ENCODE assay signal across 25 cellular contexts in the genomic region with DNA sequence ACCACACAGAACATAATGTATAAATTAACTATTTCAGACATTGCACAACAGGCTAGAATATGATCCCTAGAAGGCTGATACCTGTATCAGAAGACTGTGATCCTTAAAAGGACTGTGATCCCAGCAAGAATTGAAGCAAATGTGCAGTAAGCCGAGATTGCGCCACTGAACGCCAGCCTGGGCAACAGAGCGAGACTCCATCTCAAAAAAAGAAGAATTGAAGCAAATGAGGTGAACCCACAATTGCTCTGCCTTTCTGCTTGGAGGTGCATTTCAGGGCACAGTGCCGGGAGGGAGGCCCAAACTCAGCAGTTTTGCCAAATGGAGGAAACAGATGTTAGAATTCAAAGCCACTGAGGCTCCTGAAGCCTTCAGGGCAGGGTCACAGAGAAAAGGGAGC.
DNase-seq lines count a peak whose midpoint lies in the region; ATAC-seq, FAIRE-seq and TF ChIP-seq lines count a peak whose summit lies in the region.
"Had no signal": no experiment of that assay in that cellular context is flagged by ENCODE, and none has a peak within 500 bp of the region (broad histone marks: within the 10 kb centered on the region; RNA-seq: fewer than 3 reads in every experiment).

No MANE protein-coding gene starts in this region.

- FAIRE-seq in HepG2 (lab: Jason Lieb, UNC) (no peak), GM12892 (lab: Jason Lieb, UNC) (no peak)
- FAIRE-seq: A549, GM18507, H54 had no signal

- H3K36me3 ChIP-seq in HepG2 (replicated peaks in 1 of 2; ENCODE audit: control insufficient read depth in 1 of 2, insufficient read depth in 2 of 2, low read length in 2 of 2) (no peaks in the 10 kb centered on the region), right lobe of liver (no peaks in the 10 kb centered on the region), Karpas-422 (ENCODE audit: insufficient read depth, low read length) (no peaks in the 10 kb centered on the region), neural progenitor cell (no peaks in the 10 kb centered on the region)
- H3K36me3 ChIP-seq: BE2C; BLaER1 treated with 17β-estradiol and CSF1 and Interleukin-3, amounts not matched to agents 10 nM and 100 nM; HAP-1 had no signal

- in situ Hi-C loops in HepG2 (cut with HindIII; ENCODE audit: extremely low pct_ligation_motif_present, low pct_unique_long_range_greater_than_20kb), result no loop called here

- POLR2A ChIA-PET in HepG2 (lab: Yijun Ruan, JAX), result no interaction called here

- H3K36me3 Mint-ChIP-seq in neural progenitor cell, result no peaks in the 10 kb centered on the region
- H3K36me3 Mint-ChIP-seq: CD14-positive monocyte had no signal

- no peak overlapping the region for H3K4me3 Mint-ChIP-seq in neural progenitor cell
- H3K4me3 Mint-ChIP-seq: CD14-positive monocyte; CD4-positive, alpha-beta T cell; HFFc6 had no signal

- H3K9me3 ChIP-seq in HepG2 (ENCODE audit: low read length) (no peaks in the 10 kb centered on the region), right lobe of liver (no peaks in the 10 kb centered on the region), Karpas-422 (ENCODE audit: low read length) (no peaks in the 10 kb centered on the region), neural progenitor cell (ENCODE audit: low read depth) (no peaks in the 10 kb centered on the region)
- H3K9me3 ChIP-seq: A549; BE2C; BLaER1 treated with 17β-estradiol and CSF1 and Interleukin-3, amounts not matched to agents 10 nM and 100 nM; HAP-1 had no signal

- H3K27ac ChIP-seq in HepG2 (ENCODE audit: extremely low read length, insufficient read depth, low read length), result no peak overlapping the region
- H3K27ac ChIP-seq in right lobe of liver, result no peak overlapping the region
- H3K27ac ChIP-seq in Karpas-422 (ENCODE audit: low read length), result no peak overlapping the region
- H3K27ac ChIP-seq in neural progenitor cell, result no peak overlapping the region
- H3K27ac ChIP-seq: A549; BLaER1 treated with 17β-estradiol and CSF1 and Interleukin-3, amounts not matched to agents 10 nM and 100 nM had no signal

- H3K4me1 ChIP-seq in HepG2 (ENCODE audit: insufficient read depth, low read length) (no peaks in the 10 kb centered on the region), right lobe of liver (no peaks in the 10 kb centered on the region), Karpas-422 (ENCODE audit: low read length) (peaks cover 18% of the 10 kb centered on the region), neural progenitor cell (no peaks in the 10 kb centered on the region)
- H3K4me1 ChIP-seq: A549; BE2C; BLaER1 treated with 17β-estradiol and CSF1 and Interleukin-3, amounts not matched to agents 10 nM and 100 nM; HAP-1 had no signal

- H3K4me2 ChIP-seq in HepG2 (ENCODE audit: low read depth, low read length), result no peak overlapping the region
- H3K4me2 ChIP-seq in Karpas-422 (ENCODE audit: low read depth, low read length, poor library complexity, severe bottlenecking), result no peak overlapping the region
- no peak overlapping the region for H3K4me2 ChIP-seq in neural progenitor cell
- H3K4me2 ChIP-seq: A549 had no signal

- WGBS in HepG2 (ENCODE audit: low lambda C conversion rate), result 36% methylated on average over 5 of the region's 5 CpGs
- WGBS in right lobe of liver (ENCODE audit: insufficient coverage, low coverage, low lambda C conversion rate, missing lambda C conversion rate), result 71% methylated on average over 4 of the region's 5 CpGs

- peaks cover 5% of the 10 kb centered on the region for H3K4me1 Mint-ChIP-seq in neural progenitor cell
- H3K4me1 Mint-ChIP-seq: CD14-positive monocyte had no signal

- no peak for TF ChIP-seq RAD21 in HepG2 (CRISPR knock-in tag; IDR thresholded peaks at IDR 0.05)

- TF ChIP-seq CTCF in HepG2 (CRISPR knock-in tag; IDR thresholded peaks at IDR 0.05) (no peak), right lobe of liver (IDR thresholded peaks at IDR 0.05) (no peak), neural progenitor cell (IDR thresholded peaks at IDR 0.05) (no peak)

- H2AFZ ChIP-seq in HepG2 (ENCODE audit: low read length) (no peak overlapping the region), Karpas-422 (ENCODE audit: low read length) (peak overlapping the region; percentile 32; the same call in 1 of the 2 replicates), neural progenitor cell (replicated peaks) (peak overlapping the region; percentile 54)

- CTCF ChIA-PET in HepG2 (lab: Yijun Ruan, JAX; ENCODE audit: low intra/inter-chr PET ratio, low total read pairs), result no interaction called here

- no peaks in the 10 kb centered on the region for H3K9me2 ChIP-seq in Karpas-422 (replicated peaks; ENCODE audit: insufficient read depth, low read length)

- no TSS peak for BruUV-seq in HepG2 (replicated peaks; lab: Mats Ljungman, UMichigan)

- TF ChIP-seq EP300 in HepG2 (IDR thresholded peaks at IDR 0.05; ENCODE audit: low read depth in 2 of 2, low read length in 2 of 2), result no peak
- TF ChIP-seq EP300 in HepG2 (CRISPR knock-in tag; IDR thresholded peaks at IDR 0.05; ENCODE audit: borderline replicate concordance), result no peak

- H3K9me3 Mint-ChIP-seq in neural progenitor cell, result no peaks in the 10 kb centered on the region
- H3K9me3 Mint-ChIP-seq: HFFc6 had no signal

- TF ChIP-seq POLR2A in HepG2 (IDR thresholded peaks at IDR 0.05; ENCODE audit: insufficient read depth in 1 of 2, low read depth in 2 of 2, low read length in 2 of 2), result no peak
- no peak for TF ChIP-seq POLR2A in right lobe of liver (IDR thresholded peaks at IDR 0.05)
- TF ChIP-seq POLR2A in GM12892 (IDR thresholded peaks at IDR 0.05; ENCODE audit: low read depth, low read length), result no peak

- H3K27ac Mint-ChIP-seq in neural progenitor cell, result no peak overlapping the region
- H3K27ac Mint-ChIP-seq: CD4-positive, alpha-beta T cell; HFFc6 had no signal

- ATAC-seq in HepG2, result peak; percentile 19; the same call in 2 of the 3 replicates
- ATAC-seq in right lobe of liver, result no peak
- ATAC-seq in GM18502 (IDR thresholded peaks at IDR 0.05; ENCODE audit: poor library complexity, unreplicated experiment), result no peak
- ATAC-seq: A549 had no signal

- H3K79me2 ChIP-seq in HepG2 (ENCODE audit: insufficient read depth, low read length), result no peaks in the 10 kb centered on the region
- H3K79me2 ChIP-seq in Karpas-422 (ENCODE audit: low read length), result no peaks in the 10 kb centered on the region
- H3K79me2 ChIP-seq in neural progenitor cell (ENCODE audit: low read depth), result no peaks in the 10 kb centered on the region

- H4K20me1 ChIP-seq in HepG2 (ENCODE audit: insufficient read depth, low read length) (no peaks in the 10 kb centered on the region), Karpas-422 (ENCODE audit: insufficient read depth, low read depth, low read length) (no peaks in the 10 kb centered on the region), neural progenitor cell (ENCODE audit: low read depth) (no peaks in the 10 kb centered on the region)
- H4K20me1 ChIP-seq: BLaER1 treated with 17β-estradiol and CSF1 and Interleukin-3, amounts not matched to agents 10 nM and 100 nM had no signal

- H3K9ac ChIP-seq in HepG2 (ENCODE audit: insufficient read depth, low read depth, low read length), result no peak overlapping the region
- H3K9ac ChIP-seq in Karpas-422 (ENCODE audit: low read length), result no peak overlapping the region
- H3K9ac ChIP-seq in neural progenitor cell, result no peak overlapping the region
- H3K9ac ChIP-seq: BLaER1 treated with 17β-estradiol and CSF1 and Interleukin-3, amounts not matched to agents 10 nM and 100 nM had no signal

- H3F3A ChIP-seq in neural progenitor cell (ENCODE audit: low read depth), result no peaks in the 10 kb centered on the region

- DNase-seq in HepG2 (ENCODE audit: low spot score) (no peak), right lobe of liver (no peak), Karpas-422 (peak; percentile 53), neural progenitor cell (ENCODE audit: low spot score) (no peak), GM12892 (ENCODE audit: insufficient read length) (no peak), head of caudate nucleus (no peak)
- DNase-seq: 8988T; ACHN; AML-193; BE2C; Calu3; CD4-positive, alpha-beta T cell; COR-L47; DMS53; DMS79 treated with DMSO at 0.1 percent for 48 hours; GF-D8; GOT3; HFFc6 had no signal

- H3K27me3 ChIP-seq in HepG2 (ENCODE audit: control insufficient read depth in 1 of 2, insufficient read depth in 2 of 2, low read length in 2 of 2), result no peaks in the 10 kb centered on the region
- no peaks in the 10 kb centered on the region for H3K27me3 ChIP-seq in right lobe of liver
- H3K27me3 ChIP-seq in Karpas-422 (ENCODE audit: low read length), result no peaks in the 10 kb centered on the region
- H3K27me3 ChIP-seq in neural progenitor cell, result no peaks in the 10 kb centered on the region
- H3K27me3 ChIP-seq: BE2C; BLaER1 treated with 17β-estradiol and CSF1 and Interleukin-3, amounts not matched to agents 10 nM and 100 nM had no signal

- H3K4me3 ChIP-seq in HepG2 (replicated peaks in 1 of 3; ENCODE audit: insufficient read depth in 1 of 3, low read depth in 2 of 3, low read length in 3 of 3) (no peak overlapping the region), right lobe of liver (no peak overlapping the region), Karpas-422 (ENCODE audit: low read length) (no peak overlapping the region), neural progenitor cell (no peak overlapping the region)
- H3K4me3 ChIP-seq: A549; BLaER1 treated with 17β-estradiol and CSF1 and Interleukin-3, amounts not matched to agents 10 nM and 100 nM; HAP-1 had no signal

- peaks cover 3% of the 10 kb centered on the region for H3K27me3 Mint-ChIP-seq in neural progenitor cell (ENCODE audit: insufficient read depth, low read depth)

- intact Hi-C loops in HepG2 (cut with micrococcal nuclease; ENCODE audit: unreplicated experiment) (no loop called here), right lobe of liver (cut with DNase I) (no loop called here), head of caudate nucleus (cut with DNase I) (no loop called here)

TF ChIP-seq in HepG2, 621 proteins besides CTCF, POLR2A, EP300 and RAD21 (continues in another document):
- TF ChIP-seq ZNF121 (CRISPR knock-in tag; IDR thresholded peaks at IDR 0.05) (peak; percentile 86), CEBPB (IDR thresholded peaks at IDR 0.05; ENCODE audit: borderline replicate concordance, low read depth, low read length) (peak; percentile 40; the same call in 1 of the 2 replicates)
- TF ChIP-seq, protein P1, sequence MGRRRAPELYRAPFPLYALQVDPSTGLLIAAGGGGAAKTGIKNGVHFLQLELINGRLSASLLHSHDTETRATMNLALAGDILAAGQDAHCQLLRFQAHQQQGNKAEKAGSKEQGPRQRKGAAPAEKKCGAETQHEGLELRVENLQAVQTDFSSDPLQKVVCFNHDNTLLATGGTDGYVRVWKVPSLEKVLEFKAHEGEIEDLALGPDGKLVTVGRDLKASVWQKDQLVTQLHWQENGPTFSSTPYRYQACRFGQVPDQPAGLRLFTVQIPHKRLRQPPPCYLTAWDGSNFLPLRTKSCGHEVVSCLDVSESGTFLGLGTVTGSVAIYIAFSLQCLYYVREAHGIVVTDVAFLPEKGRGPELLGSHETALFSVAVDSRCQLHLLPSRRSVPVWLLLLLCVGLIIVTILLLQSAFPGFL (CRISPR knock-in tag; IDR thresholded peaks at IDR 0.05), result 0 out of 2 replicates have a peak, but pooled peaks have one; percentile 53
